In the genomic region with DNA sequence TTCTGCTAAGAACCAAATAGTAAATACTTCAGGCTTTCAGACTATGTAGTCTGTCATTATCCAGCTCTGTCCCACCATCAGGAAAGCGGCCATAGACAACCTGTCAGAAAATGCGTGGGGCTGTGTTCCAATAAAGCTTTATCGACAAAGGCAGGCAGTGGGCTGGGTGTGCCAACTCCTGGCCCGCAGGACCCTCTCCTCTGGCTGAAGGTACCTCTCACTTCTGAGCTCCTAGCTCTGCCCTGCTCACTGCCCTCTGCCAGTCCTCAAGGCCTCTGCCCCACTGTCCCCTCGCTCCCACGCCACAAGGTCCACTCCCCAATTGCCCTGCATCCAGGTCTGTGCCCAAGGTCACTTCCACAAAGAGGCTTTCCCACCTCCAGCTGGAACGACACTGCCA, we compare ENCODE assay signal across 2 cellular contexts.
TF ChIP-seq lines count a peak whose summit lies in the region.

No MANE protein-coding gene starts in this region.

TF ChIP-seq in GM12878, 131 proteins besides CTCF, POLR2A, EP300 and RAD21 (continued from another document):
- TF ChIP-seq, protein P1, sequence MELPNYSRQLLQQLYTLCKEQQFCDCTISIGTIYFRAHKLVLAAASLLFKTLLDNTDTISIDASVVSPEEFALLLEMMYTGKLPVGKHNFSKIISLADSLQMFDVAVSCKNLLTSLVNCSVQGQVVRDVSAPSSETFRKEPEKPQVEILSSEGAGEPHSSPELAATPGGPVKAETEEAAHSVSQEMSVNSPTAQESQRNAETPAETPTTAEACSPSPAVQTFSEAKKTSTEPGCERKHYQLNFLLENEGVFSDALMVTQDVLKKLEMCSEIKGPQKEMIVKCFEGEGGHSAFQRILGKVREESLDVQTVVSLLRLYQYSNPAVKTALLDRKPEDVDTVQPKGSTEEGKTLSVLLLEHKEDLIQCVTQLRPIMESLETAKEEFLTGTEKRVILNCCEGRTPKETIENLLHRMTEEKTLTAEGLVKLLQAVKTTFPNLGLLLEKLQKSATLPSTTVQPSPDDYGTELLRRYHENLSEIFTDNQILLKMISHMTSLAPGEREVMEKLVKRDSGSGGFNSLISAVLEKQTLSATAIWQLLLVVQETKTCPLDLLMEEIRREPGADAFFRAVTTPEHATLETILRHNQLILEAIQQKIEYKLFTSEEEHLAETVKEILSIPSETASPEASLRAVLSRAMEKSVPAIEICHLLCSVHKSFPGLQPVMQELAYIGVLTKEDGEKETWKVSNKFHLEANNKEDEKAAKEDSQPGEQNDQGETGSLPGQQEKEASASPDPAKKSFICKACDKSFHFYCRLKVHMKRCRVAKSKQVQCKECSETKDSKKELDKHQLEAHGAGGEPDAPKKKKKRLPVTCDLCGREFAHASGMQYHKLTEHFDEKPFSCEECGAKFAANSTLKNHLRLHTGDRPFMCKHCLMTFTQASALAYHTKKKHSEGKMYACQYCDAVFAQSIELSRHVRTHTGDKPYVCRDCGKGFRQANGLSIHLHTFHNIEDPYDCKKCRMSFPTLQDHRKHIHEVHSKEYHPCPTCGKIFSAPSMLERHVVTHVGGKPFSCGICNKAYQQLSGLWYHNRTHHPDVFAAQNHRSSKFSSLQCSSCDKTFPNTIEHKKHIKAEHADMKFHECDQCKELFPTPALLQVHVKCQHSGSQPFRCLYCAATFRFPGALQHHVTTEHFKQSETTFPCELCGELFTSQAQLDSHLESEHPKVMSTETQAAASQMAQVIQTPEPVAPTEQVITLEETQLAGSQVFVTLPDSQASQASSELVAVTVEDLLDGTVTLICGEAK (IDR thresholded peaks at IDR 0.05; ENCODE audit: borderline replicate concordance): peak; percentile 42; the same call in 1 of the 2 replicates
- no peak for TF ChIP-seq KDM1A (IDR thresholded peaks at IDR 0.05; ENCODE audit: borderline replicate concordance)
- no peak for TF ChIP-seq TARDBP (IDR thresholded peaks at IDR 0.05; ENCODE audit: borderline replicate concordance)
- no peak for TF ChIP-seq POLR2AphosphoS2 (IDR thresholded peaks at IDR 0.05; ENCODE audit: low read depth, low read length)
- TF ChIP-seq IRF4 (IDR thresholded peaks at IDR 0.05; ENCODE audit: low read depth, low read length): no peak

TF ChIP-seq in SK-N-SH treated with all-trans-retinoic acid at 6 μM for 48 hours, 23 proteins besides CTCF, POLR2A, EP300 and RAD21 (continued from another document):
- TF ChIP-seq, protein P2, sequence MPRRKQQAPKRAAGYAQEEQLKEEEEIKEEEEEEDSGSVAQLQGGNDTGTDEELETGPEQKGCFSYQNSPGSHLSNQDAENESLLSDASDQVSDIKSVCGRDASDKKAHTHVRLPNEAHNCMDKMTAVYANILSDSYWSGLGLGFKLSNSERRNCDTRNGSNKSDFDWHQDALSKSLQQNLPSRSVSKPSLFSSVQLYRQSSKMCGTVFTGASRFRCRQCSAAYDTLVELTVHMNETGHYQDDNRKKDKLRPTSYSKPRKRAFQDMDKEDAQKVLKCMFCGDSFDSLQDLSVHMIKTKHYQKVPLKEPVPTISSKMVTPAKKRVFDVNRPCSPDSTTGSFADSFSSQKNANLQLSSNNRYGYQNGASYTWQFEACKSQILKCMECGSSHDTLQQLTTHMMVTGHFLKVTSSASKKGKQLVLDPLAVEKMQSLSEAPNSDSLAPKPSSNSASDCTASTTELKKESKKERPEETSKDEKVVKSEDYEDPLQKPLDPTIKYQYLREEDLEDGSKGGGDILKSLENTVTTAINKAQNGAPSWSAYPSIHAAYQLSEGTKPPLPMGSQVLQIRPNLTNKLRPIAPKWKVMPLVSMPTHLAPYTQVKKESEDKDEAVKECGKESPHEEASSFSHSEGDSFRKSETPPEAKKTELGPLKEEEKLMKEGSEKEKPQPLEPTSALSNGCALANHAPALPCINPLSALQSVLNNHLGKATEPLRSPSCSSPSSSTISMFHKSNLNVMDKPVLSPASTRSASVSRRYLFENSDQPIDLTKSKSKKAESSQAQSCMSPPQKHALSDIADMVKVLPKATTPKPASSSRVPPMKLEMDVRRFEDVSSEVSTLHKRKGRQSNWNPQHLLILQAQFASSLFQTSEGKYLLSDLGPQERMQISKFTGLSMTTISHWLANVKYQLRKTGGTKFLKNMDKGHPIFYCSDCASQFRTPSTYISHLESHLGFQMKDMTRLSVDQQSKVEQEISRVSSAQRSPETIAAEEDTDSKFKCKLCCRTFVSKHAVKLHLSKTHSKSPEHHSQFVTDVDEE (CRISPR knock-in tag; IDR thresholded peaks at IDR 0.05): no peak
- TF ChIP-seq, protein P3, sequence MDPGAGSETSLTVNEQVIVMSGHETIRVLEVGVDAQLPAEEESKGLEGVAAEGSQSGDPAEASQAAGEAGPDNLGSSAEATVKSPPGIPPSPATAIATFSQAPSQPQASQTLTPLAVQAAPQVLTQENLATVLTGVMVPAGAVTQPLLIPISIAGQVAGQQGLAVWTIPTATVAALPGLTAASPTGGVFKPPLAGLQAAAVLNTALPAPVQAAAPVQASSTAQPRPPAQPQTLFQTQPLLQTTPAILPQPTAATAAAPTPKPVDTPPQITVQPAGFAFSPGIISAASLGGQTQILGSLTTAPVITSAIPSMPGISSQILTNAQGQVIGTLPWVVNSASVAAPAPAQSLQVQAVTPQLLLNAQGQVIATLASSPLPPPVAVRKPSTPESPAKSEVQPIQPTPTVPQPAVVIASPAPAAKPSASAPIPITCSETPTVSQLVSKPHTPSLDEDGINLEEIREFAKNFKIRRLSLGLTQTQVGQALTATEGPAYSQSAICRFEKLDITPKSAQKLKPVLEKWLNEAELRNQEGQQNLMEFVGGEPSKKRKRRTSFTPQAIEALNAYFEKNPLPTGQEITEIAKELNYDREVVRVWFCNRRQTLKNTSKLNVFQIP (CRISPR knock-in tag; IDR thresholded peaks at IDR 0.05; ENCODE audit: borderline replicate concordance, low read depth): no peak
- TF ChIP-seq TCF4 (CRISPR knock-in tag; IDR thresholded peaks at IDR 0.05; ENCODE audit: borderline replicate concordance) (no peak), ESRRG (CRISPR knock-in tag; IDR thresholded peaks at IDR 0.05) (no peak)
